ENCODE assay signal across 8 cellular contexts in the genomic region with DNA sequence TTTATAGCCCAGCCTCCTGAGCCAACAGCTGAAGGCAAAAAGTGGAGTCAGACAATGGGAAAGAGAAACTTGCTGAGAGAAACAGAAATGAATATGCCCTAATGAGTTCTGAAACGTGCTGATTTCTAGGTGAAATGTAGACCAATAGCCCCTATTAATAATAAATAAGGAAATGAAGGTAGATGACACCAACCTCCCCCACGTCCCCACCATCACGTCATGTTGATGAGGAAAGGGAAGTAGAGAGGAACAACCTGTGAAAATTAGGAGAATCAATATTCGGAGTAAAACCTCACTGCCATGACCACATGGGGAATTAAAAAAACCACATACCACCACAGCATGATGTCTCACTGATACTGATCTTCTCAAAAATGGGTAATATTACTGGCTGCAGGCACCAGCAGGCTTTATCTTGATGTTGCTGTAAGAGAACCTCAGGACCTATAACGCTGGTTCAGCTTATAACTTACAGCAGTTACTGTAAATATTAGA.
DNase-seq lines count a peak whose midpoint lies in the region; ATAC-seq and TF ChIP-seq lines count a peak whose summit lies in the region.

No MANE protein-coding gene starts in this region.

- in situ Hi-C loops in HAP-1 (cut with MboI; ENCODE audit: low sequenced_read_pairs), result no loop called here

- peaks cover 59% of the 10 kb centered on the region for H3K36me3 Mint-ChIP-seq in activated CD4-positive, alpha-beta T cell treated with anti-CD3 and anti-CD28 coated beads, Interleukin-2, amount 10 ng/mL, durations not matched to agents 7 days and 5 days (ENCODE audit: low read depth)

- peak overlapping the region; percentile 82 for H3K27ac Mint-ChIP-seq in activated CD4-positive, alpha-beta T cell treated with anti-CD3 and anti-CD28 coated beads, Interleukin-2, amount 10 ng/mL, durations not matched to agents 7 days and 5 days

- H3K27ac ChIP-seq in parathyroid adenoma, result peak overlapping the region; percentile 83
- no peak overlapping the region for H3K27ac ChIP-seq in gastroesophageal sphincter

- H3K27me3 Mint-ChIP-seq in activated CD4-positive, alpha-beta T cell treated with anti-CD3 and anti-CD28 coated beads, Interleukin-2, amount 10 ng/mL, durations not matched to agents 7 days and 5 days, result no peaks in the 10 kb centered on the region

- H3K4me1 ChIP-seq in parathyroid adenoma (peaks cover 19% of the 10 kb centered on the region), HAP-1 (peaks cover 9% of the 10 kb centered on the region), gastroesophageal sphincter (peaks cover 0 to 3% (median 0%) of the 10 kb centered on the region in 3 donors)

- no peaks in the 10 kb centered on the region for H3K9me3 Mint-ChIP-seq in activated CD4-positive, alpha-beta T cell treated with anti-CD3 and anti-CD28 coated beads, Interleukin-2, amount 10 ng/mL, durations not matched to agents 7 days and 5 days

- H3K9me3 ChIP-seq in parathyroid adenoma (ENCODE audit: control insufficient read depth, low read length) (no peaks in the 10 kb centered on the region), HAP-1 (no peaks in the 10 kb centered on the region), gastroesophageal sphincter (no peaks in the 10 kb centered on the region)

- POLR2A ChIA-PET in activated CD4-positive, alpha-beta T cell treated with anti-CD3 and anti-CD28 coated beads, Interleukin-2, amount 10 ng/mL, durations not matched to agents 7 days and 5 days (lab: Charles Lee), result no interaction called here

- no peak overlapping the region for H3K9ac ChIP-seq in parathyroid adenoma

- H3K79me2 ChIP-seq in parathyroid adenoma, result peaks cover 4% of the 10 kb centered on the region

- TF ChIP-seq EP300 in gastroesophageal sphincter (IDR thresholded peaks at IDR 0.05), result no peak

- 54 to 84% methylated on average over 5 of the region's 5 CpGs for WGBS in gastroesophageal sphincter (ENCODE audit: low coverage in 1 of 2), 2 donors

- peak overlapping the region; percentile 31 for H2AFZ ChIP-seq in parathyroid adenoma

- peak; percentile 65 for ATAC-seq in GM19023 (IDR thresholded peaks at IDR 0.05; ENCODE audit: unreplicated experiment)
- ATAC-seq in HG03159 (IDR thresholded peaks at IDR 0.05; ENCODE audit: unreplicated experiment), result peak; percentile 82
- ATAC-seq in gastroesophageal sphincter, result no peak

- H3K27me3 ChIP-seq in parathyroid adenoma (ENCODE audit: control insufficient read depth, insufficient read depth, low read length) (no peaks in the 10 kb centered on the region), HAP-1 (ENCODE audit: low read depth) (no peaks in the 10 kb centered on the region), gastroesophageal sphincter (no peaks in the 10 kb centered on the region)

- H3K4me3 ChIP-seq in parathyroid adenoma (ENCODE audit: low read depth, low read length) (no peak overlapping the region), HAP-1 (no peak overlapping the region), gastroesophageal sphincter (no peak overlapping the region)

- DNase-seq in activated CD4-positive, alpha-beta T cell treated with anti-CD3 and anti-CD28 coated beads, Interleukin-2, amount 10 ng/mL, durations not matched to agents 7 days and 5 days, result peak; percentile 66
- DNase-seq in HAP-1 (ENCODE audit: low spot score in 2 of 2) (no peak), middle frontal gyrus (ENCODE audit: extremely low spot score, low spot score) (no peak), NCI-H1436 (lab: John Stamatoyannopoulos, UW) (no peak)

- H3K4me1 Mint-ChIP-seq in activated CD4-positive, alpha-beta T cell treated with anti-CD3 and anti-CD28 coated beads, Interleukin-2, amount 10 ng/mL, durations not matched to agents 7 days and 5 days, result peaks cover 78% of the 10 kb centered on the region

- CTCF ChIA-PET in activated CD4-positive, alpha-beta T cell treated with anti-CD3 and anti-CD28 coated beads, Interleukin-2, amount 10 ng/mL, durations not matched to agents 7 days and 5 days (lab: Charles Lee), result interaction anchor here (0.7 to 1.6 kb wide), 5 partner anchors 11 to 105 kb away, joined by 3 to 4 read pairs (median 3); no protein-coding TSS in a partner anchor

- H3K36me3 ChIP-seq in parathyroid adenoma (ENCODE audit: control insufficient read depth, insufficient read depth, low read length) (no peaks in the 10 kb centered on the region), HAP-1 (replicated peaks) (no peaks in the 10 kb centered on the region), gastroesophageal sphincter (peaks cover 0 to 14% of the 10 kb centered on the region in 2 donors)

- TF ChIP-seq CTCF in parathyroid adenoma (IDR thresholded peaks at IDR 0.05) (no peak), gastroesophageal sphincter (IDR thresholded peaks at IDR 0.05) (no peak)

- H3K4me3 Mint-ChIP-seq in activated CD4-positive, alpha-beta T cell treated with anti-CD3 and anti-CD28 coated beads, Interleukin-2, amount 10 ng/mL, durations not matched to agents 7 days and 5 days, result peak overlapping the region; percentile 37

- H3K4me2 ChIP-seq in parathyroid adenoma (ENCODE audit: low read length), result peak overlapping the region; percentile 52

- no peak for TF ChIP-seq POLR2A in gastroesophageal sphincter (IDR thresholded peaks at IDR 0.05)
